Comparison of ENCODE assay signal across 8 cellular contexts in the genomic region with DNA sequence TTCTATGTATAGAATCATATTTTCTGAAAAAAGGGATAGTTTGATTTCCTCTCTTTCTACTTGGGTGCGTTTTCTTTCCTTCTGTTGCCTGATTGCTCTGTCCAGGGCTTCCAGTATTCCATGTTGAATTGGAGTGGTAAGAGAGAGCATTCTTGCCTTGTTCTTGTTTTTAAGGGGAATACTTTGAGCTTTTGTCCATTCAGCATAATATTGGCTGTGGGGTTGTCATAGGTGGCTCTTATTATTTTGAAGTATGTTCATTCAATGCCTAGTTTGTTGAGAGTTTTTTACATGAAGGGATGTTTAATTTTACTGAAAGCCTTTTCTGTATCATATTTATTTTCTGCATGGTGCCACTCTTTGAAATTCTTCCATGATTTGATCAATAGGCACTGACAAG.
"Had no signal": no experiment of that assay in that cellular context is flagged by ENCODE, and none has a peak within 500 bp of the region (broad histone marks: within the 10 kb centered on the region; RNA-seq: fewer than 3 reads in every experiment).

No MANE protein-coding gene starts in this region.

- H3K4me3 ChIP-seq: GM12878 had no signal

- FAIRE-seq: G401.6, GM12878, GM12891, GM12892, GM18507, GM19239 had no signal

- DNase-seq: GDM1, GF-D8 had no signal

- ATAC-seq: GM12878 had no signal
